ENCODE assay signal across 9 cellular contexts in genomic region chr1:158830904-158831507, GRCh38. TPM values are rescaled to one million over a fixed set of nuclear protein-coding genes. Genes with fewer than 3 reads are reported as not detected.
A peak's percentile ranks its signal among the peaks of the same experiment; 100 is the strongest.
DNase-seq lines count a peak whose midpoint lies in the region; ATAC-seq and TF ChIP-seq lines count a peak whose summit lies in the region.
"Had no signal": no experiment of that assay in that cellular context is flagged by ENCODE, and none has a peak within 500 bp of the region (broad histone marks: within the 10 kb centered on the region; RNA-seq: fewer than 3 reads in every experiment).

Gene MNDA, plus strand, starts transcription at chr1:158831351. Its CDS starts 10,803 bp downstream, at chr1:158842154.

- H3K4me3 ChIP-seq in OCI-LY3 (ENCODE audit: low read length) (peak within 1 kb of the TSS; percentile 64), aorta (ENCODE audit: low read length in 2 of 2) (no peak within 1 kb of the TSS)

- peaks cover 6 to 28% of the 10 kb centered on the region in 2 donors for H3K36me3 Mint-ChIP-seq in activated naive CD4-positive, alpha-beta T cell treated with anti-CD3 and anti-CD28 coated beads, Interleukin-2, amount 50 U/mL, for 72 hours

- H3K27ac ChIP-seq in OCI-LY3 (ENCODE audit: low read length) = peak within 1 kb of the TSS; percentile 86
- H3K27ac ChIP-seq in aorta (ENCODE audit: low read depth in 1 of 2, low read length in 2 of 2) = no peak within 1 kb of the TSS

- peak within 1 kb of the TSS; percentile 64 for H3K4me2 ChIP-seq in OCI-LY3 (ENCODE audit: low read length)

- H4K20me1 ChIP-seq in OCI-LY3 (ENCODE audit: insufficient read depth, low read length) = no peaks in the 10 kb centered on the region

- H3K79me2 ChIP-seq in OCI-LY3 (ENCODE audit: low read length) = peaks cover 24% of the 10 kb centered on the region; the same call in 1 of the 2 replicates

- no peaks in the 10 kb centered on the region for H3K27me3 ChIP-seq in OCI-LY3 (ENCODE audit: low read depth, low read length)
- H3K27me3 ChIP-seq in aorta (ENCODE audit: control insufficient read depth in 1 of 2, insufficient read depth in 2 of 2, low read length in 1 of 2) = no peaks in the 10 kb centered on the region

- peak within 1 kb of the TSS; percentile 55 for H2AFZ ChIP-seq in OCI-LY3 (ENCODE audit: low read depth, low read length)

- H3K27ac Mint-ChIP-seq in activated naive CD4-positive, alpha-beta T cell treated with anti-CD3 and anti-CD28 coated beads, Interleukin-2, amount 50 U/mL, for 72 hours = no peak within 1 kb of the TSS

- peaks cover 28% of the 10 kb centered on the region for H3K9me3 ChIP-seq in OCI-LY3 (ENCODE audit: insufficient read depth, low read length)
- peaks cover 2% of the 10 kb centered on the region for H3K9me3 ChIP-seq in aorta (ENCODE audit: control insufficient read depth, low read length)

- peaks cover 14 to 16% of the 10 kb centered on the region in 2 donors for H3K9me3 Mint-ChIP-seq in activated naive CD4-positive, alpha-beta T cell treated with anti-CD3 and anti-CD28 coated beads, Interleukin-2, amount 50 U/mL, for 72 hours

- peak within 1 kb of the TSS; percentile 60 for H3K9ac ChIP-seq in OCI-LY3 (ENCODE audit: low read length)

- intact Hi-C loops in aorta (cut with DNase I) = no loop called here

- peak; percentile 8; the same call in 1 of the 2 replicates for TF ChIP-seq CTCF in OCI-LY3 (IDR thresholded peaks at IDR 0.05; ENCODE audit: low read depth, low read length)

- H3K4me1 ChIP-seq in OCI-LY3 (ENCODE audit: low read length) (peaks cover 19% of the 10 kb centered on the region), aorta (ENCODE audit: control insufficient read depth in 1 of 2, insufficient read depth in 2 of 2, low read length in 2 of 2) (no peaks in the 10 kb centered on the region)

- peak; percentile 94 for ATAC-seq in GM18909 (IDR thresholded peaks at IDR 0.05; ENCODE audit: poor library complexity, unreplicated experiment)
- peak; percentile 83 for ATAC-seq in HG02763 (IDR thresholded peaks at IDR 0.05; ENCODE audit: unreplicated experiment)
- no peak for ATAC-seq in aorta (ENCODE audit: low FRiP score)
- ATAC-seq in activated naive CD4-positive, alpha-beta T cell treated with anti-CD3 and anti-CD28 coated beads, Interleukin-2, amount 50 U/mL, for 72 hours = no peak

- DNase-seq in pons (ENCODE audit: low spot score) = peak; percentile 82
- no peak for DNase-seq in stimulated activated CD4-positive, alpha-beta T cell treated with anti-CD3 and anti-CD28 coated beads, Interleukin-1b, Interleukin-23, amount 100 ng/mL, for 48 hours
- no peak for DNase-seq in aorta
- DNase-seq in hepatic stellate cell (ENCODE audit: low spot score) = no peak
- DNase-seq in activated naive CD4-positive, alpha-beta T cell treated with anti-CD3 and anti-CD28 coated beads, Interleukin-2, amount 50 U/mL, for 72 hours (ENCODE audit: low spot score in 2 of 2) = no peak

- H3K36me3 ChIP-seq in OCI-LY3 (replicated peaks; ENCODE audit: low read depth, low read length) = peaks cover 18% of the 10 kb centered on the region
- no peaks in the 10 kb centered on the region for H3K36me3 ChIP-seq in aorta (ENCODE audit: control insufficient read depth in 1 of 2, insufficient read depth in 2 of 2, low read length in 1 of 2)

- 76 to 79% methylated on average over 5 of the region's 5 CpGs for WGBS in aorta, 2 donors

RNA-seq across cellular contexts. Expression of gene MNDA, which starts in this region (rescaled TPM):
- 10 to 100 TPM; 11.3 to 20.3 TPM for total RNA-seq in aorta
- 1 to 10 TPM; 1.8 to 9.1 TPM for polyA plus RNA-seq in aorta
- not detected for total RNA-seq in activated naive CD4-positive, alpha-beta T cell treated with anti-CD3 and anti-CD28 coated beads, Interleukin-2, amount 50 U/mL, for 72 hours
- total RNA-seq: myocyte had no signal

Comparison
In these comparisons a context has a peak if more than half of its experiments do, and no peak if none do; other contexts are left out.
1. RNA of gene MNDA (total RNA-seq): 11.3 to 20.3 TPM in aorta; not detected in activated naive CD4-positive, alpha-beta T cell treated with anti-CD3 and anti-CD28 coated beads, Interleukin-2, amount 50 U/mL, for 72 hours; every median in the first group is over 10 times any median in the second.
2. ATAC-seq: peak in GM18909 (single experiment) and HG02763 (single experiment); none in aorta (single experiment) and activated naive CD4-positive, alpha-beta T cell treated with anti-CD3 and anti-CD28 coated beads, Interleukin-2, amount 50 U/mL, for 72 hours (0 of 2).